In the genomic region with DNA sequence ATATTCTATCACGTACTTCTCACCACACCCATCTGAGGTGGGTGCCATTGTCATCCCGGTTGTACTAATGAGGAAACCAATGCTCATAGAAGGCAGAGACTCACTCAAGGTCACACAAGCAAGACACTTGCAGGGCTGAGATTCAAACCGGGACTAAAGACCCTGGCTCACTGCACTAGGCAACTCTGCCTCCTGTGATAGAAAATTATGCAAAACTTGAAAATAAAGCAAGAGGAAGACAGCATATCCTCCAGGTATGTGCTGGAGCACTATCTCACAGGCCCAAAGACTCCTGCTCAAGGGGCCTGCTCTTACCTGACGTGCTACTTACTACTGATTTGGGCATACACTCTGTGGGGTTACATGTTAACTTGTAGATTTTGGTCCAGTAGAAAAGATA, we compare ENCODE assay signal across 11 cellular contexts. TPM values are rescaled to one million over a fixed set of nuclear protein-coding genes. Genes with fewer than 3 reads are reported as not detected.
A peak's percentile ranks its signal among the peaks of the same experiment; 100 is the strongest.
DNase-seq lines count a peak whose midpoint lies in the region; ATAC-seq, FAIRE-seq and TF ChIP-seq lines count a peak whose summit lies in the region.
"Had no signal": no experiment of that assay in that cellular context is flagged by ENCODE, and none has a peak within 500 bp of the region (broad histone marks: within the 10 kb centered on the region; RNA-seq: fewer than 3 reads in every experiment).

No MANE protein-coding gene starts in this region.

- intact Hi-C loops in gastrocnemius medialis (cut with DNase I; ENCODE audit: low total_unique reads): no loop called here

- H3K27me3 ChIP-seq in RWPE2 (ENCODE audit: insufficient read depth, poor library complexity, severe bottlenecking) (no peaks in the 10 kb centered on the region), fibroblast of lung (ENCODE audit: control insufficient read depth, insufficient read depth, low read length) (no peaks in the 10 kb centered on the region), gastrocnemius medialis (no peaks in the 10 kb centered on the region)
- H3K27me3 ChIP-seq: cardiac muscle cell had no signal

- TF ChIP-seq CTCF in C4-2B (conservative IDR thresholded peaks at IDR 0.05): no peak
- TF ChIP-seq CTCF in RWPE2 (IDR thresholded peaks at IDR 0.05; ENCODE audit: poor library complexity, severe bottlenecking): no peak
- no peak for TF ChIP-seq CTCF in fibroblast of lung (conservative IDR thresholded peaks at IDR 0.05 in 1 of 2, IDR thresholded peaks at IDR 0.05 in 1 of 2; ENCODE audit: low read depth in 1 of 2, low read length in 2 of 2)
- TF ChIP-seq CTCF in gastrocnemius medialis (IDR thresholded peaks at IDR 0.05 in 4 of 5, conservative IDR thresholded peaks at IDR 0.05 in 1 of 5): no peak

- peaks cover 89% of the 10 kb centered on the region for H3K36me3 ChIP-seq in RWPE2 (ENCODE audit: low read depth)
- H3K36me3 ChIP-seq in fibroblast of lung (ENCODE audit: control insufficient read depth, insufficient read depth, low read length): peaks cover 28% of the 10 kb centered on the region
- H3K36me3 ChIP-seq in gastrocnemius medialis: peaks cover 0 to 18% of the 10 kb centered on the region in 2 donors
- H3K36me3 ChIP-seq: cardiac muscle cell had no signal

- in situ Hi-C loops in gastrocnemius medialis (cut with MboI; ENCODE audit: low sequenced_read_pairs in 4 of 4): no loop called here

- H3K27ac ChIP-seq in C4-2B (peak overlapping the region; percentile 85; the same call in 1 of the 2 replicates), RWPE2 (ENCODE audit: poor library complexity, severe bottlenecking) (peak overlapping the region; percentile 99), fibroblast of lung (ENCODE audit: insufficient read depth, low read length) (peak overlapping the region; percentile 93), gastrocnemius medialis (peak overlapping the region; percentile 82 to 89 (median 88))
- H3K27ac ChIP-seq: cardiac muscle cell had no signal

- H4K20me1 ChIP-seq in fibroblast of lung (ENCODE audit: control insufficient read depth, extremely low read depth, insufficient read depth, low read length): peaks cover 9% of the 10 kb centered on the region

- H3K79me2 ChIP-seq in fibroblast of lung (ENCODE audit: control insufficient read depth, insufficient read depth, low read length): peaks cover 78% of the 10 kb centered on the region

- ATAC-seq in RWPE2 (ENCODE audit: low read depth): peak; percentile 1; the same call in 1 of the 3 replicates
- ATAC-seq in gastrocnemius medialis: no peak

- H3K9me3 ChIP-seq in RWPE2 (ENCODE audit: severe bottlenecking) (no peaks in the 10 kb centered on the region), fibroblast of lung (ENCODE audit: control insufficient read depth, insufficient read depth, low read depth, low read length) (no peaks in the 10 kb centered on the region), gastrocnemius medialis (no peaks in the 10 kb centered on the region)

- no peak for FAIRE-seq in frontal cortex (lab: Jason Lieb, UNC)

- H3K4me1 ChIP-seq in RWPE2 (ENCODE audit: insufficient read depth, poor library complexity, severe bottlenecking) (peaks cover 88% of the 10 kb centered on the region), fibroblast of lung (ENCODE audit: control insufficient read depth, extremely low read depth, insufficient read depth, low read length) (peaks cover 56% of the 10 kb centered on the region), gastrocnemius medialis (peaks cover 81 to 83% of the 10 kb centered on the region in 2 donors)

- no peak overlapping the region for H2AFZ ChIP-seq in fibroblast of lung (ENCODE audit: low read length)

- no peak overlapping the region for H3K4me2 ChIP-seq in fibroblast of lung (ENCODE audit: extremely low read depth, insufficient read depth, low read length)

- TF ChIP-seq POLR2A in gastrocnemius medialis (IDR thresholded peaks at IDR 0.05): no peak

- DNase-seq in RWPE2 (ENCODE audit: low spot score) (no peak), fibroblast of lung (ENCODE audit: low read depth in 2 of 2) (no peak), gastrocnemius medialis (no peak), frontal cortex (ENCODE audit: low spot score in 2 of 2) (no peak), NCI-H1436 (lab: John Stamatoyannopoulos, UW) (no peak), epidermal melanocyte (ENCODE audit: insufficient read length, low spot score) (no peak), NCI-H446 (lab: John Stamatoyannopoulos, UW) (no peak)
- DNase-seq: activated CD4-positive, CD25-positive, alpha-beta regulatory T cell; NCI-H526 treated with DMSO at 0.1 percent for 48 hours had no signal

- H3K4me3 ChIP-seq in RWPE2 (ENCODE audit: severe bottlenecking) (no peak overlapping the region), fibroblast of lung (replicated peaks in 1 of 4; ENCODE audit: control extremely low read depth in 1 of 4, insufficient read depth in 1 of 4, low read depth in 3 of 4, low read length in 4 of 4) (no peak overlapping the region), gastrocnemius medialis (no peak overlapping the region)
- H3K4me3 ChIP-seq: cardiac muscle cell had no signal

- H3K9ac ChIP-seq in fibroblast of lung (ENCODE audit: insufficient read depth, low read length): no peak overlapping the region

RNA-seq across cellular contexts. Expression of gene ANXA2, which starts 25.6 kb away (rescaled TPM):
- total RNA-seq in fibroblast of lung (1,250 and 2,754 TPM in 2 replicates), gastrocnemius medialis (100 to 1,000 TPM; 266 to 386 (median 323) TPM), frontal cortex (34.6 TPM)
- 4,872 and 6,648 TPM in 2 replicates for polyA plus RNA-seq in fibroblast of lung
- 3,157 and 3,880 TPM in 2 replicates for polyA plus RNA-seq in fibroblast of lung (2012)
- 1,485 and 1,743 TPM in 2 replicates for polyA minus RNA-seq in fibroblast of lung (ENCODE audit: low replicate concordance)
